In genomic region chrX:147848009-147848408, GRCh38 we compare ENCODE assay signal across 16 cellular contexts.
DNase-seq lines count a peak whose midpoint lies in the region; ATAC-seq, FAIRE-seq and TF ChIP-seq lines count a peak whose summit lies in the region.
"Had no signal": no experiment of that assay in that cellular context is flagged by ENCODE, and none has a peak within 500 bp of the region (broad histone marks: within the 10 kb centered on the region; RNA-seq: fewer than 3 reads in every experiment).

No MANE protein-coding gene starts in this region.

- DNase-seq in Calu3: peak; percentile 14
- peak; percentile 3 to 31 for DNase-seq in SJCRH30
- no peak for DNase-seq in lower lobe of right lung
- DNase-seq in progenitor cell of endocrine pancreas (ENCODE audit: low spot score, unreplicated experiment): no peak
- no peak for DNase-seq in psoas muscle
- DNase-seq in activated CD4-positive, CD25-positive, alpha-beta regulatory T cell (lab: John Stamatoyannopoulos, UW): no peak
- DNase-seq in naive thymus-derived CD8-positive, alpha-beta T cell: no peak
- no peak for DNase-seq in H54 (ENCODE audit: insufficient read length, low spot score)
- DNase-seq: CD8-positive, alpha-beta T cell; NCI-H1436; NCI-H2107; Peyer's patch; SHP77 had no signal

- intact Hi-C loops in Calu3 (cut with micrococcal nuclease; ENCODE audit: unreplicated experiment) (no loop called here), lower lobe of right lung (cut with DNase I) (no loop called here), psoas muscle (cut with DNase I) (no loop called here)

- H3K4me1 ChIP-seq in SJCRH30: peaks cover 18% of the 10 kb centered on the region
- H3K4me1 ChIP-seq in lower lobe of right lung: no peaks in the 10 kb centered on the region
- no peaks in the 10 kb centered on the region for H3K4me1 ChIP-seq in psoas muscle
- H3K4me1 ChIP-seq: HAP-1, Peyer's patch had no signal

- no peak overlapping the region for H3K4me3 Mint-ChIP-seq in Calu3 (ENCODE audit: low read depth, unreplicated experiment)
- no peak overlapping the region for H3K4me3 Mint-ChIP-seq in progenitor cell of endocrine pancreas (ENCODE audit: low read depth)
- H3K4me3 Mint-ChIP-seq in naive thymus-derived CD8-positive, alpha-beta T cell: no peak overlapping the region
- H3K4me3 Mint-ChIP-seq: CD8-positive, alpha-beta T cell had no signal

- no TSS peak for BruUV-seq in Calu3 (replicated peaks; lab: Mats Ljungman, UMichigan)

- H3K36me3 Mint-ChIP-seq in Calu3 (ENCODE audit: insufficient read depth, unreplicated experiment) (no peaks in the 10 kb centered on the region), progenitor cell of endocrine pancreas (ENCODE audit: insufficient read depth) (no peaks in the 10 kb centered on the region)
- no peaks in the 10 kb centered on the region for H3K36me3 Mint-ChIP-seq in naive thymus-derived CD8-positive, alpha-beta T cell
- H3K36me3 Mint-ChIP-seq: CD8-positive, alpha-beta T cell had no signal

- H3K27ac Mint-ChIP-seq in Calu3 (ENCODE audit: unreplicated experiment) (no peak overlapping the region), progenitor cell of endocrine pancreas (peak overlapping the region; percentile 13)
- H3K27ac Mint-ChIP-seq in naive thymus-derived CD8-positive, alpha-beta T cell: no peak overlapping the region
- H3K27ac Mint-ChIP-seq: CD8-positive, alpha-beta T cell had no signal

- no peaks in the 10 kb centered on the region for H3K27me3 Mint-ChIP-seq in Calu3 (ENCODE audit: unreplicated experiment)
- H3K27me3 Mint-ChIP-seq in progenitor cell of endocrine pancreas: no peaks in the 10 kb centered on the region
- peaks cover 0 to 5% (median 0%) of the 10 kb centered on the region in 5 donors for H3K27me3 Mint-ChIP-seq in naive thymus-derived CD8-positive, alpha-beta T cell

- H3K4me3 ChIP-seq in SJCRH30 (no peak overlapping the region), lower lobe of right lung (no peak overlapping the region), psoas muscle (no peak overlapping the region)
- H3K4me3 ChIP-seq: HAP-1, Peyer's patch had no signal

- 7 to 25% (median 17%) methylated on average over 7 of the region's 7 CpGs for WGBS in psoas muscle, 3 donors

- no peaks in the 10 kb centered on the region for H3K36me3 ChIP-seq in SJCRH30
- no peaks in the 10 kb centered on the region for H3K36me3 ChIP-seq in lower lobe of right lung
- no peaks in the 10 kb centered on the region for H3K36me3 ChIP-seq in psoas muscle (ENCODE audit: insufficient read depth in 1 of 2, low read depth in 1 of 2)
- H3K36me3 ChIP-seq: HAP-1, Peyer's patch had no signal

- TF ChIP-seq CTCF in Calu3 (IDR thresholded peaks at IDR 0.05; ENCODE audit: unreplicated experiment): no peak
- no peak for TF ChIP-seq CTCF in lower lobe of right lung (IDR thresholded peaks at IDR 0.05)
- no peak for TF ChIP-seq CTCF in progenitor cell of endocrine pancreas (IDR thresholded peaks at IDR 0.05; ENCODE audit: unreplicated experiment)
- no peak for TF ChIP-seq CTCF in psoas muscle (IDR thresholded peaks at IDR 0.05)

- CTCF ChIA-PET in Calu3 (lab: Charles Lee): no interaction called here

- H3K9me3 Mint-ChIP-seq in Calu3 (ENCODE audit: low read depth, unreplicated experiment): peaks cover 2% of the 10 kb centered on the region
- H3K9me3 Mint-ChIP-seq in progenitor cell of endocrine pancreas (ENCODE audit: low read depth): peaks cover 14% of the 10 kb centered on the region
- H3K9me3 Mint-ChIP-seq in naive thymus-derived CD8-positive, alpha-beta T cell: peaks cover 0 to 2% (median 0%) of the 10 kb centered on the region in 9 donors
- H3K9me3 Mint-ChIP-seq: CD8-positive, alpha-beta T cell had no signal

- H3K9me3 ChIP-seq in SJCRH30 (replicated peaks) (no peaks in the 10 kb centered on the region), lower lobe of right lung (no peaks in the 10 kb centered on the region), psoas muscle (no peaks in the 10 kb centered on the region)
- H3K9me3 ChIP-seq: HAP-1, Peyer's patch had no signal

- H3K27me3 ChIP-seq in SJCRH30: no peaks in the 10 kb centered on the region
- H3K27me3 ChIP-seq in lower lobe of right lung (ENCODE audit: low read depth): no peaks in the 10 kb centered on the region
- H3K27me3 ChIP-seq in psoas muscle (ENCODE audit: insufficient read depth in 3 of 3, low read length in 2 of 3): no peaks in the 10 kb centered on the region
- H3K27me3 ChIP-seq: Peyer's patch had no signal

- no peak for TF ChIP-seq POLR2A in H54 (IDR thresholded peaks at IDR 0.05; ENCODE audit: low read depth, low read length)

- FAIRE-seq in H54 (lab: Jason Lieb, UNC): no peak
- FAIRE-seq: GM18507 had no signal

- ATAC-seq in lower lobe of right lung (peak; percentile 52), psoas muscle (no peak)
- ATAC-seq in naive thymus-derived CD8-positive, alpha-beta T cell: no peak
- ATAC-seq: CD8-positive, alpha-beta T cell had no signal

- H3K4me1 Mint-ChIP-seq in Calu3 (ENCODE audit: low read depth, unreplicated experiment) (peaks cover 8% of the 10 kb centered on the region), progenitor cell of endocrine pancreas (ENCODE audit: low read depth) (peaks cover 4% of the 10 kb centered on the region)
- H3K4me1 Mint-ChIP-seq in naive thymus-derived CD8-positive, alpha-beta T cell: no peaks in the 10 kb centered on the region

- no peak overlapping the region for H3K27ac ChIP-seq in SJCRH30
- H3K27ac ChIP-seq in lower lobe of right lung: no peak overlapping the region
- no peak overlapping the region for H3K27ac ChIP-seq in psoas muscle
- H3K27ac ChIP-seq: 22Rv1, Peyer's patch had no signal

- POLR2A ChIA-PET in naive thymus-derived CD8-positive, alpha-beta T cell (lab: Charles Lee): no interaction called here

Comparison
In these comparisons a context has a peak if more than half of its experiments do, and no peak if none do; other contexts are left out.
1. DNase-seq: peak in Calu3 (single experiment) and SJCRH30 (2 of 2); none in lower lobe of right lung (single experiment), progenitor cell of endocrine pancreas (single experiment), psoas muscle (0 of 2), activated CD4-positive, CD25-positive, alpha-beta regulatory T cell (0 of 4), naive thymus-derived CD8-positive, alpha-beta T cell (0 of 10) and H54 (single experiment).
2. ATAC-seq: peak in lower lobe of right lung (2 of 2); none in psoas muscle (0 of 4) and naive thymus-derived CD8-positive, alpha-beta T cell (0 of 2).